Comparison of ENCODE assay signal across 1 cellular context in genomic region chr17:5468075-5468473, GRCh38.
TF ChIP-seq lines count a peak whose summit lies in the region.

No MANE protein-coding gene starts in this region.

TF ChIP-seq in K562, 482 proteins besides CTCF, POLR2A, EP300 and RAD21:
- no peak for TF ChIP-seq MCM2 (IDR thresholded peaks at IDR 0.05; ENCODE audit: low read depth)
- TF ChIP-seq RBM22 (IDR thresholded peaks at IDR 0.05; ENCODE audit: low read depth, low read length, poor library complexity, severe bottlenecking): no peak
- no peak for TF ChIP-seq ATF3 (IDR thresholded peaks at IDR 0.05)
- TF ChIP-seq ATF3 (CRISPR knock-in tag; conservative IDR thresholded peaks at IDR 0.05): no peak
- TF ChIP-seq NFXL1 (CRISPR knock-in tag; IDR thresholded peaks at IDR 0.05): no peak
- TF ChIP-seq MECOM (CRISPR knock-in tag; IDR thresholded peaks at IDR 0.05): no peak
- no peak for TF ChIP-seq TRIM25 (IDR thresholded peaks at IDR 0.05; ENCODE audit: borderline replicate concordance)
- TF ChIP-seq, protein P1, sequence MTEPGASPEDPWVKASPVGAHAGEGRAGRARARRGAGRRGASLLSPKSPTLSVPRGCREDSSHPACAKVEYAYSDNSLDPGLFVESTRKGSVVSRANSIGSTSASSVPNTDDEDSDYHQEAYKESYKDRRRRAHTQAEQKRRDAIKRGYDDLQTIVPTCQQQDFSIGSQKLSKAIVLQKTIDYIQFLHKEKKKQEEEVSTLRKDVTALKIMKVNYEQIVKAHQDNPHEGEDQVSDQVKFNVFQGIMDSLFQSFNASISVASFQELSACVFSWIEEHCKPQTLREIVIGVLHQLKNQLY (CRISPR knock-in tag; conservative IDR thresholded peaks at IDR 0.05): no peak
- TF ChIP-seq ZKSCAN1 (IDR thresholded peaks at IDR 0.05; ENCODE audit: low read depth, low read length): no peak
- no peak for TF ChIP-seq SREBF2 (CRISPR knock-in tag; IDR thresholded peaks at IDR 0.05)
- TF ChIP-seq, protein P2, sequence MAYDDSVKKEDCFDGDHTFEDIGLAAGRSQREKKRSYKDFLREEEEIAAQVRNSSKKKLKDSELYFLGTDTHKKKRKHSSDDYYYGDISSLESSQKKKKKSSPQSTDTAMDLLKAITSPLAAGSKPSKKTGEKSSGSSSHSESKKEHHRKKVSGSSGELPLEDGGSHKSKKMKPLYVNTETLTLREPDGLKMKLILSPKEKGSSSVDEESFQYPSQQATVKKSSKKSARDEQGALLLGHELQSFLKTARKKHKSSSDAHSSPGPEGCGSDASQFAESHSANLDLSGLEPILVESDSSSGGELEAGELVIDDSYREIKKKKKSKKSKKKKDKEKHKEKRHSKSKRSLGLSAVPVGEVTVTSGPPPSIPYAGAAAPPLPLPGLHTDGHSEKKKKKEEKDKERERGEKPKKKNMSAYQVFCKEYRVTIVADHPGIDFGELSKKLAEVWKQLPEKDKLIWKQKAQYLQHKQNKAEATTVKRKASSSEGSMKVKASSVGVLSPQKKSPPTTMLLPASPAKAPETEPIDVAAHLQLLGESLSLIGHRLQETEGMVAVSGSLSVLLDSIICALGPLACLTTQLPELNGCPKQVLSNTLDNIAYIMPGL (CRISPR knock-in tag; IDR thresholded peaks at IDR 0.05): no peak
- TF ChIP-seq HLTF (IDR thresholded peaks at IDR 0.05): no peak
- no peak for TF ChIP-seq CUX1 (CRISPR knock-in tag; IDR thresholded peaks at IDR 0.05)
- no peak for TF ChIP-seq PKNOX1 (IDR thresholded peaks at IDR 0.05)
- TF ChIP-seq GATAD2B (IDR thresholded peaks at IDR 0.05; ENCODE audit: borderline replicate concordance): no peak
